In genomic region chr5:65012411-65012972, GRCh38 we compare ENCODE assay signal across 14 cellular contexts.
A peak's percentile ranks its signal among the peaks of the same experiment; 100 is the strongest.
DNase-seq lines count a peak whose midpoint lies in the region; ATAC-seq and TF ChIP-seq lines count a peak whose summit lies in the region.
"Had no signal": no experiment of that assay in that cellular context is flagged by ENCODE, and none has a peak within 500 bp of the region (broad histone marks: within the 10 kb centered on the region; RNA-seq: fewer than 3 reads in every experiment).

No MANE protein-coding gene starts in this region.

- H3K36me3 ChIP-seq in cardiac muscle cell (no peaks in the 10 kb centered on the region), mesenchymal stem cell (ENCODE audit: control insufficient read depth in 1 of 2, insufficient read depth in 2 of 2, low read depth in 1 of 2, low read length in 2 of 2) (no peaks in the 10 kb centered on the region), osteoblast (ENCODE audit: insufficient read depth, low read length) (no peaks in the 10 kb centered on the region), prostate gland (no peaks in the 10 kb centered on the region)

- peak overlapping the region; percentile 42 for H3K9ac ChIP-seq in mesenchymal stem cell (ENCODE audit: low read length)

- no peak overlapping the region for H2BK12ac ChIP-seq in mesenchymal stem cell (ENCODE audit: low read length in 2 of 2)

- no peak overlapping the region for H2BK15ac ChIP-seq in mesenchymal stem cell (ENCODE audit: low read depth, poor library complexity, severe bottlenecking)

- no peak overlapping the region for H3K4ac ChIP-seq in mesenchymal stem cell (ENCODE audit: low read depth in 1 of 2, low read length in 2 of 2)

- no peak overlapping the region for H3K4me2 ChIP-seq in mesenchymal stem cell (ENCODE audit: low read length, poor library complexity, severe bottlenecking)
- no peak overlapping the region for H3K4me2 ChIP-seq in osteoblast (ENCODE audit: insufficient read depth, low read length)
- H3K4me2 ChIP-seq: PC-9 had no signal

- no peak overlapping the region for H3K18ac ChIP-seq in mesenchymal stem cell (ENCODE audit: low read depth in 1 of 2, low read length in 2 of 2)

- DNase-seq in cardiac muscle cell (ENCODE audit: low read depth in 1 of 2, low spot score in 1 of 2) = no peak
- DNase-seq in Right ventricle myocardium superior = no peak
- peak; percentile 37 to 83 for DNase-seq in NCI-H524 (lab: John Stamatoyannopoulos, UW)
- DNase-seq in mesenchymal stem cell = peak; percentile 69
- DNase-seq in osteoblast (ENCODE audit: insufficient read length, low spot score, missing footprints) = no peak
- no peak for DNase-seq in prostate gland (ENCODE audit: low spot score)
- DNase-seq in NCI-H2107 (lab: John Stamatoyannopoulos, UW) = no peak
- DNase-seq: EL, Karpas-422, MG63, NCI-H2029, NCI-H526 treated with DMSO at 0.1 percent for 48 hours, PC-9 had no signal

- H3K27me3 ChIP-seq in cardiac muscle cell = no peaks in the 10 kb centered on the region
- H3K27me3 ChIP-seq in mesenchymal stem cell (ENCODE audit: control insufficient read depth in 1 of 2, insufficient read depth in 1 of 2, low read length in 2 of 2) = no peaks in the 10 kb centered on the region
- H3K27me3 ChIP-seq in osteoblast (ENCODE audit: insufficient read depth, low read length) = no peaks in the 10 kb centered on the region
- no peaks in the 10 kb centered on the region for H3K27me3 ChIP-seq in prostate gland (replicated peaks; ENCODE audit: insufficient read depth)
- H3K27me3 ChIP-seq: MG63 had no signal

- H3K4me1 ChIP-seq in cardiac muscle cell (ENCODE audit: low read depth) (peaks cover 19% of the 10 kb centered on the region), mesenchymal stem cell (ENCODE audit: control insufficient read depth, insufficient read depth, low read depth, low read length) (peaks cover 2% of the 10 kb centered on the region), osteoblast (ENCODE audit: insufficient read depth, low read length) (peaks cover 23% of the 10 kb centered on the region), prostate gland (replicated peaks) (no peaks in the 10 kb centered on the region)

- peaks cover 1% of the 10 kb centered on the region for H3K79me1 ChIP-seq in mesenchymal stem cell (replicated peaks; ENCODE audit: low read length, poor library complexity, severe bottlenecking)

- H2BK120ac ChIP-seq in mesenchymal stem cell (ENCODE audit: low read depth, low read length) = no peak overlapping the region

- H3K4me3 ChIP-seq in cardiac muscle cell (no peak overlapping the region), mesenchymal stem cell (ENCODE audit: insufficient read depth in 1 of 2, low read depth in 1 of 2, low read length in 2 of 2) (no peak overlapping the region), osteoblast (ENCODE audit: insufficient read depth, low read length) (no peak overlapping the region), prostate gland (no peak overlapping the region)
- H3K4me3 ChIP-seq: MG63, PC-9 had no signal

- TF ChIP-seq CTCF in cardiac muscle cell (IDR thresholded peaks at IDR 0.05; ENCODE audit: low read depth, low read length) = no peak
- no peak for TF ChIP-seq CTCF in osteoblast (IDR thresholded peaks at IDR 0.05; ENCODE audit: extremely low read depth, low read depth, low read length)
- TF ChIP-seq CTCF in prostate gland (IDR thresholded peaks at IDR 0.05) = no peak

- intact Hi-C loops in Right ventricle myocardium superior (cut with DNase I) = no loop called here
- intact Hi-C loops in prostate gland (cut with DNase I) = no loop called here

- H4K20me1 ChIP-seq in osteoblast (ENCODE audit: insufficient read depth, low read length) = no peaks in the 10 kb centered on the region

- H2AFZ ChIP-seq in mesenchymal stem cell (ENCODE audit: low read depth, low read length) = no peak overlapping the region
- H2AFZ ChIP-seq in osteoblast (ENCODE audit: low read length) = no peak overlapping the region
- H2AFZ ChIP-seq: PC-9 had no signal

- no peak overlapping the region for H4K8ac ChIP-seq in mesenchymal stem cell (ENCODE audit: low read length)

- ATAC-seq in Right ventricle myocardium superior (ENCODE audit: poor library complexity) (no peak), SK-N-SH treated with all-trans-retinoic acid at 6 μM for 48 hours (no peak)

- H3K9me3 ChIP-seq in cardiac muscle cell (ENCODE audit: low read depth) (no peaks in the 10 kb centered on the region), mesenchymal stem cell (ENCODE audit: control insufficient read depth, low read length) (no peaks in the 10 kb centered on the region), osteoblast (ENCODE audit: low read depth, low read length) (no peaks in the 10 kb centered on the region), prostate gland (no peaks in the 10 kb centered on the region)
- H3K9me3 ChIP-seq: MG63 had no signal

- H2AK5ac ChIP-seq in mesenchymal stem cell (ENCODE audit: low read length, severe bottlenecking) = no peak overlapping the region

- no peak for TF ChIP-seq POLR2A in prostate gland (IDR thresholded peaks at IDR 0.05)

- no peak overlapping the region for H3K14ac ChIP-seq in mesenchymal stem cell (ENCODE audit: low read length in 2 of 2)

- H3K79me2 ChIP-seq in osteoblast (ENCODE audit: insufficient read depth, low read length) = no peaks in the 10 kb centered on the region

- H3K23ac ChIP-seq in mesenchymal stem cell (ENCODE audit: low read length in 2 of 2) = no peak overlapping the region

- no peak overlapping the region for H4K91ac ChIP-seq in mesenchymal stem cell (ENCODE audit: low read length)

- H3K27ac ChIP-seq in cardiac muscle cell = peak overlapping the region; percentile 7
- no peak overlapping the region for H3K27ac ChIP-seq in mesenchymal stem cell (ENCODE audit: low read length, poor library complexity, severe bottlenecking)
- no peak overlapping the region for H3K27ac ChIP-seq in osteoblast (ENCODE audit: low read depth, low read length)
- no peak overlapping the region for H3K27ac ChIP-seq in prostate gland
- H3K27ac ChIP-seq: PC-9 had no signal

- no peak overlapping the region for H2BK5ac ChIP-seq in mesenchymal stem cell (ENCODE audit: low read depth, low read length, poor library complexity, severe bottlenecking)

- 11% methylated on average over 3 of the region's 4 CpGs for WGBS in mesenchymal stem cell
- WGBS in prostate gland = 53% methylated on average over 4 of the region's 4 CpGs

TF ChIP-seq in SK-N-SH treated with all-trans-retinoic acid at 6 μM for 48 hours, 23 proteins besides CTCF, POLR2A, EP300 and RAD21:
- no peak for TF ChIP-seq OSR1 (CRISPR knock-in tag; IDR thresholded peaks at IDR 0.05)
- TF ChIP-seq BACH2 (CRISPR knock-in tag; IDR thresholded peaks at IDR 0.05; ENCODE audit: borderline replicate concordance) = no peak
- TF ChIP-seq, protein P1, sequence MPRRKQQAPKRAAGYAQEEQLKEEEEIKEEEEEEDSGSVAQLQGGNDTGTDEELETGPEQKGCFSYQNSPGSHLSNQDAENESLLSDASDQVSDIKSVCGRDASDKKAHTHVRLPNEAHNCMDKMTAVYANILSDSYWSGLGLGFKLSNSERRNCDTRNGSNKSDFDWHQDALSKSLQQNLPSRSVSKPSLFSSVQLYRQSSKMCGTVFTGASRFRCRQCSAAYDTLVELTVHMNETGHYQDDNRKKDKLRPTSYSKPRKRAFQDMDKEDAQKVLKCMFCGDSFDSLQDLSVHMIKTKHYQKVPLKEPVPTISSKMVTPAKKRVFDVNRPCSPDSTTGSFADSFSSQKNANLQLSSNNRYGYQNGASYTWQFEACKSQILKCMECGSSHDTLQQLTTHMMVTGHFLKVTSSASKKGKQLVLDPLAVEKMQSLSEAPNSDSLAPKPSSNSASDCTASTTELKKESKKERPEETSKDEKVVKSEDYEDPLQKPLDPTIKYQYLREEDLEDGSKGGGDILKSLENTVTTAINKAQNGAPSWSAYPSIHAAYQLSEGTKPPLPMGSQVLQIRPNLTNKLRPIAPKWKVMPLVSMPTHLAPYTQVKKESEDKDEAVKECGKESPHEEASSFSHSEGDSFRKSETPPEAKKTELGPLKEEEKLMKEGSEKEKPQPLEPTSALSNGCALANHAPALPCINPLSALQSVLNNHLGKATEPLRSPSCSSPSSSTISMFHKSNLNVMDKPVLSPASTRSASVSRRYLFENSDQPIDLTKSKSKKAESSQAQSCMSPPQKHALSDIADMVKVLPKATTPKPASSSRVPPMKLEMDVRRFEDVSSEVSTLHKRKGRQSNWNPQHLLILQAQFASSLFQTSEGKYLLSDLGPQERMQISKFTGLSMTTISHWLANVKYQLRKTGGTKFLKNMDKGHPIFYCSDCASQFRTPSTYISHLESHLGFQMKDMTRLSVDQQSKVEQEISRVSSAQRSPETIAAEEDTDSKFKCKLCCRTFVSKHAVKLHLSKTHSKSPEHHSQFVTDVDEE (CRISPR knock-in tag; IDR thresholded peaks at IDR 0.05) = no peak
- TF ChIP-seq ARNTL (CRISPR knock-in tag; IDR thresholded peaks at IDR 0.05; ENCODE audit: borderline replicate concordance, low read depth) = no peak
- no peak for TF ChIP-seq ZNF565 (CRISPR knock-in tag; conservative IDR thresholded peaks at IDR 0.05; ENCODE audit: low read depth)

Comparison
In these comparisons a context has a peak if more than half of its experiments do, and no peak if none do; other contexts are left out.
1. DNase-seq: peak in NCI-H524 (2 of 2) and mesenchymal stem cell (single experiment); none in cardiac muscle cell (0 of 2), Right ventricle myocardium superior (single experiment), osteoblast (single experiment), prostate gland (single experiment) and NCI-H2107 (single experiment).